8 cellular contexts compared by ENCODE assay signal in the genomic region with DNA sequence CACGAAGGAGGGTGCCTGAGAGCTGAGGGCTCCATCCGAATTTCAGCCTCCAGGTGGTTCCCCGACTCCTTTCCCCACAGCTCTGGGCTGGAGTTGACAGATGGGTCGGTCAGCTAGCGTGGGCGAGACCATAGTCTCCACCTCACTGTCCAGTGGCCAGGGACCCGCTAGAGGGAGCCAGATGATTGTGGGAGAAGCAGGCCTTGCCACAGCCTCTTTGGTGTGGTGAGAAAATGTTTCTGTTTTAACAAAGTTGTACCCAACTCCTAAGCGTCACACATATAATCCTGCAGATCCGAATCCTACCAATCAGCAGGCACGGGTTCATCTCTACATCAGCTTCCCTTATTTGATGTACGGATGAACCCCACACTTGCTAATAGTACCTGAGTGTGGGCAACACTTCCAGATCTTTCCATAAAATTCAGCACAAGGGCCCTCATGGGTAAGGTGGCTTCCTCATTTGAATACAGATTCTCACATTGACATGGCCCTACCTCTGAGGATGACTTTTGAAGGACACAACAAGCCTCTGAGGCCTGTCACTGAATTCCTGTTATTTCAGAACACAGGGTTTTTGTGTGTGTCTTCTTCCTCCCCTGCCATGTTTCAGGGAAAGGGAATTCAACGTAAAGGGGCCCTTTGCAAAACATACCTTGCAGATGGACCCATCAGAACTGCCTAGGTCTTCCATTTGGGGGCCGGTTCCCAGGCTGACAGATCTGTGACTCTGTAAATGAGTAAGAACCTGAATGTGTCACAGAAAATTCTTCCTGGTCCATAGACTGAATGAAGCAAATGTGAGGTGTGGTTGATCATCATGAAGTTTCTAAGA.
A peak's percentile ranks its signal among the peaks of the same experiment; 100 is the strongest.
DNase-seq lines count a peak whose midpoint lies in the region; ATAC-seq and TF ChIP-seq lines count a peak whose summit lies in the region.

No MANE protein-coding gene starts in this region.

- peaks cover 47% of the 10 kb centered on the region for H3K4me1 Mint-ChIP-seq in activated naive CD8-positive, alpha-beta T cell treated with anti-CD3 and anti-CD28 coated beads for 36 hours

- H3K27me3 ChIP-seq in HAP-1 (ENCODE audit: low read depth) (no peaks in the 10 kb centered on the region), heart left ventricle (no peaks in the 10 kb centered on the region)

- peak; percentile 88 to 95 (median 92) for ATAC-seq in heart left ventricle

- no peak overlapping the region for H3K27ac ChIP-seq in heart left ventricle

- H3K27ac Mint-ChIP-seq in activated naive CD8-positive, alpha-beta T cell treated with anti-CD3 and anti-CD28 coated beads for 36 hours, result peak overlapping the region; percentile 87

- no peak overlapping the region; the same call in 1 of the 2 replicates for H3K4me3 ChIP-seq in GM12864 (ENCODE audit: low read depth, low read length)
- H3K4me3 ChIP-seq in HAP-1, result no peak overlapping the region
- H3K4me3 ChIP-seq in heart left ventricle, result no peak overlapping the region

- DNase-seq in GM12864 (ENCODE audit: low read depth) (peak; percentile 86), HAP-1 (ENCODE audit: low spot score in 2 of 2) (peak; percentile 56 to 87), M059J (ENCODE audit: low read depth) (peak; percentile 87), SKM-1 treated with dmso at 0.1 percent for 144 hours (lab: John Stamatoyannopoulos, UW; ENCODE audit: unreplicated experiment) (peak; percentile 79), heart left ventricle (peak; percentile 77 to 91 (median 85)), putamen (ENCODE audit: low spot score) (peak; percentile 52), amniotic stem cell (lab: John Stamatoyannopoulos, UW) (no peak)
- DNase-seq in activated naive CD8-positive, alpha-beta T cell treated with anti-CD3 and anti-CD28 coated beads for 36 hours, result peak; percentile 83

- in situ Hi-C loops in HAP-1 (cut with MboI; ENCODE audit: low sequenced_read_pairs), result no loop called here

- TF ChIP-seq CTCF in GM12864 (IDR thresholded peaks at IDR 0.05; ENCODE audit: low read depth, low read length, missing control alignments) (peak; percentile 95), heart left ventricle (IDR thresholded peaks at IDR 0.05) (peak; percentile 76 to 94 (median 88))

- TF ChIP-seq POLR2A in heart left ventricle (IDR thresholded peaks at IDR 0.05), result no peak

- H3K36me3 ChIP-seq in HAP-1 (replicated peaks) (no peaks in the 10 kb centered on the region), heart left ventricle (no peaks in the 10 kb centered on the region)

- H3K4me1 ChIP-seq in HAP-1, result no peaks in the 10 kb centered on the region
- peaks cover 0 to 17% (median 0%) of the 10 kb centered on the region in 12 donors for H3K4me1 ChIP-seq in heart left ventricle

- H3K4me3 Mint-ChIP-seq in activated naive CD8-positive, alpha-beta T cell treated with anti-CD3 and anti-CD28 coated beads for 36 hours, result no peak overlapping the region

- intact Hi-C loops in heart left ventricle (cut with DNase I), result loop anchor here in 8 of 10 donors (2.0 to 5.0 kb wide), 6 partner anchors 183 to 1248 kb away; no protein-coding TSS in a partner anchor

- no peaks in the 10 kb centered on the region for H3K27me3 Mint-ChIP-seq in activated naive CD8-positive, alpha-beta T cell treated with anti-CD3 and anti-CD28 coated beads for 36 hours

- no peaks in the 10 kb centered on the region for H3K36me3 Mint-ChIP-seq in activated naive CD8-positive, alpha-beta T cell treated with anti-CD3 and anti-CD28 coated beads for 36 hours

- WGBS in heart left ventricle, 4 donors, result 25 to 28% (median 27%) methylated on average over 13 of the region's 13 CpGs

- H3K9me3 ChIP-seq in HAP-1, result no peaks in the 10 kb centered on the region
- no peaks in the 10 kb centered on the region for H3K9me3 ChIP-seq in heart left ventricle

- H3K9me3 Mint-ChIP-seq in activated naive CD8-positive, alpha-beta T cell treated with anti-CD3 and anti-CD28 coated beads for 36 hours, result peaks cover 10% of the 10 kb centered on the region
